ENCODE assay signal across 5 cellular contexts in the genomic region with DNA sequence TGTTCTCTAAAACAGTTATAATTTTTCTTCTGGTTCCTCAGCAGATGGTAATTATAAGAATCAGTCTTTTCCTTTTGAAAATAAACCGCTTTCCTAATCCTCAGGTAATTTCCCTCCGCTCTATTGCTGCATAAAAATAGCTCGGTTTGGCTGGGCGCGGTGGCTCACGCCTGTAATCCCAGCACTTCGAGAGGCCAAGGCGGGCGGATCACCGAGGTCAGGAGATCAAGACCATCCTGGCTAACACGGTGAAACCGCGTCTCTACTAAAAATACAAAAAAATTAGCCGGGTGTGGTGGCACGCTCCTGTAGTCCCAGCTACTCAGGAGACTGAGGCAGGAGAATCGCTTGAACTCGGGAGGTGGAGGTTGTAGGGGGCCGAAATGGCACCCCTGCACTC. TPM values are rescaled to one million over a fixed set of nuclear protein-coding genes. Genes with fewer than 3 reads are reported as not detected.
"Had no signal": no experiment of that assay in that cellular context is flagged by ENCODE, and none has a peak within 500 bp of the region (broad histone marks: within the 10 kb centered on the region; RNA-seq: fewer than 3 reads in every experiment).

No MANE protein-coding gene starts in this region.

RNA-seq across cellular contexts. Expression of a gene that starts 19.2 kb away (rescaled TPM):
- total RNA-seq: naive thymus-derived CD4-positive, alpha-beta T cell; naive thymus-derived CD8-positive, alpha-beta T cell; natural killer cell treated with Interleukin-12 subunit alpha and Interleukin-12 subunit beta and Interleukin-15 and Interleukin-18, amount 100 ng/mL, for 72 hours; pulmonary artery endothelial cell; renal cortical epithelial cell had no signal
